Comparison of ENCODE assay signal across 8 cellular contexts in genomic region chr4:49137043-49137442, GRCh38.
A peak's percentile ranks its signal among the peaks of the same experiment; 100 is the strongest.
DNase-seq lines count a peak whose midpoint lies in the region; ATAC-seq and TF ChIP-seq lines count a peak whose summit lies in the region.
"Not testable (repeated sequence)": the region's sequence is repeated elsewhere in the genome, so short reads cannot be mapped to it uniquely, and the experiment has no call there.

No MANE protein-coding gene starts in this region.

- not testable (repeated sequence) for TF ChIP-seq CTCF in mucosa of descending colon (IDR thresholded peaks at IDR 0.05)

- H3K4me3 Mint-ChIP-seq in CD4-positive, CD25-positive, alpha-beta regulatory T cell = not testable (repeated sequence)

- not testable (repeated sequence) for H3K27me3 Mint-ChIP-seq in CD4-positive, CD25-positive, alpha-beta regulatory T cell

- not testable (repeated sequence) for H3K27me3 ChIP-seq in CD4-positive, CD25-positive, alpha-beta regulatory T cell (ENCODE audit: control insufficient read depth, insufficient read depth, low read length)

- DNase-seq in CD4-positive, CD25-positive, alpha-beta regulatory T cell; mucosa of descending colon: not testable (repeated sequence)

- not testable (repeated sequence) for H3K4me1 Mint-ChIP-seq in CD4-positive, CD25-positive, alpha-beta regulatory T cell

- H3K9me3 ChIP-seq in CD4-positive, CD25-positive, alpha-beta regulatory T cell (ENCODE audit: control insufficient read depth in 2 of 2, low read length in 2 of 2); mucosa of descending colon: not testable (repeated sequence)

- H3K36me3 ChIP-seq in CD4-positive, CD25-positive, alpha-beta regulatory T cell (ENCODE audit: control insufficient read depth, insufficient read depth, low read length); mucosa of descending colon (ENCODE audit: low read depth): not testable (repeated sequence)

- H3K27ac ChIP-seq in CD4-positive, CD25-positive, alpha-beta regulatory T cell (ENCODE audit: insufficient read depth, low read length, poor library complexity, severe bottlenecking) = not testable (repeated sequence)

- not testable (repeated sequence) for H3K27ac Mint-ChIP-seq in CD4-positive, CD25-positive, alpha-beta regulatory T cell

- peaks cover 0 to 16% (median 13%) of the 10 kb centered on the region in 7 donors for H3K9me3 Mint-ChIP-seq in CD4-positive, CD25-positive, alpha-beta regulatory T cell

- not testable (repeated sequence) for H3K4me1 ChIP-seq in CD4-positive, CD25-positive, alpha-beta regulatory T cell (ENCODE audit: control insufficient read depth, insufficient read depth, low read length, poor library complexity, severe bottlenecking); mucosa of descending colon (ENCODE audit: low read depth)

- H3K4me3 ChIP-seq in CD4-positive, CD25-positive, alpha-beta regulatory T cell (ENCODE audit: low read depth, low read length); mucosa of descending colon: not testable (repeated sequence)

- peak; percentile 42 to 50 for ATAC-seq in CD4-positive, CD25-positive, alpha-beta regulatory T cell (ENCODE audit: low read depth in 2 of 2)
- ATAC-seq in GM18907 (IDR thresholded peaks at IDR 0.05; ENCODE audit: unreplicated experiment) (peak; percentile 69), GM21390 (IDR thresholded peaks at IDR 0.05; ENCODE audit: unreplicated experiment) (peak; percentile 53), HG02678 (IDR thresholded peaks at IDR 0.05; ENCODE audit: unreplicated experiment) (peak; percentile 54), HG03097 (IDR thresholded peaks at IDR 0.05; ENCODE audit: low FRiP score, unreplicated experiment) (peak; percentile 70), HG03571 (IDR thresholded peaks at IDR 0.05; ENCODE audit: unreplicated experiment) (peak; percentile 69), esophagus mucosa (peak; percentile 87), mucosa of descending colon (peak; percentile 75)

- peaks cover 12% of the 10 kb centered on the region for H3K36me3 Mint-ChIP-seq in CD4-positive, CD25-positive, alpha-beta regulatory T cell

- intact Hi-C loops in mucosa of descending colon (cut with DNase I, micrococcal nuclease) = not testable (repeated sequence)
